1 cellular context compared by ENCODE assay signal in the genomic region with DNA sequence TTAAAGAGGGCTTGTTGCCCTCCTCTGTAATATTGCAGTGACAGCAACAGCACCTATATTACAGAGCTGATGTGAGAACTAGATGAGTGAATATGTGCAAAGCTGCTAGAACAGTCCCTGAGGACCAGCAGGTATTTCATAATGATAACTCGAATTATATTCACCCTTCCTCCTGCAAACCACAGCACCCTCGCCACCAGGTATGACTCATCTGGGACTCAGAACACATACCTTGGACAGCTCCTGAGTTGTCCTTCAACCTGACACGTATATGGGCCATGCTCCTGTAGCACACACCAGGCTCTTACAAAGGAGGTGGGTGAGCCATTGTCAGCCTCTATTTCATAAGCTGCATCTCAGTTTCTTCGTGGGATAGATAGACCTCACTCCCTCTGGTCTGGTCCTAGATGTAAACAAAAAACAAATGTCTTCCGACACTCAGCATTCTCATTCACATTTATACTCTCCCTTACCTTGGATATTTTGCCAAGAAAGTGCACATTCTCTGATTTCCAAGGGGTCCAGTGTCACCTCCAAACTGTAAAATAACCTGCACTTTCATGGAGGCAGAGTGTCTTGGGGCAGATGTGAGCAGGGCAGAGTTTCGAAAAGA.
TF ChIP-seq lines count a peak whose summit lies in the region.

No MANE protein-coding gene starts in this region.

TF ChIP-seq in K562, 482 proteins besides CTCF, POLR2A, EP300 and RAD21 (continued from another document):
- TF ChIP-seq PURB (CRISPR knock-in tag; IDR thresholded peaks at IDR 0.05; ENCODE audit: low read depth), result no peak
- TF ChIP-seq, protein P1, sequence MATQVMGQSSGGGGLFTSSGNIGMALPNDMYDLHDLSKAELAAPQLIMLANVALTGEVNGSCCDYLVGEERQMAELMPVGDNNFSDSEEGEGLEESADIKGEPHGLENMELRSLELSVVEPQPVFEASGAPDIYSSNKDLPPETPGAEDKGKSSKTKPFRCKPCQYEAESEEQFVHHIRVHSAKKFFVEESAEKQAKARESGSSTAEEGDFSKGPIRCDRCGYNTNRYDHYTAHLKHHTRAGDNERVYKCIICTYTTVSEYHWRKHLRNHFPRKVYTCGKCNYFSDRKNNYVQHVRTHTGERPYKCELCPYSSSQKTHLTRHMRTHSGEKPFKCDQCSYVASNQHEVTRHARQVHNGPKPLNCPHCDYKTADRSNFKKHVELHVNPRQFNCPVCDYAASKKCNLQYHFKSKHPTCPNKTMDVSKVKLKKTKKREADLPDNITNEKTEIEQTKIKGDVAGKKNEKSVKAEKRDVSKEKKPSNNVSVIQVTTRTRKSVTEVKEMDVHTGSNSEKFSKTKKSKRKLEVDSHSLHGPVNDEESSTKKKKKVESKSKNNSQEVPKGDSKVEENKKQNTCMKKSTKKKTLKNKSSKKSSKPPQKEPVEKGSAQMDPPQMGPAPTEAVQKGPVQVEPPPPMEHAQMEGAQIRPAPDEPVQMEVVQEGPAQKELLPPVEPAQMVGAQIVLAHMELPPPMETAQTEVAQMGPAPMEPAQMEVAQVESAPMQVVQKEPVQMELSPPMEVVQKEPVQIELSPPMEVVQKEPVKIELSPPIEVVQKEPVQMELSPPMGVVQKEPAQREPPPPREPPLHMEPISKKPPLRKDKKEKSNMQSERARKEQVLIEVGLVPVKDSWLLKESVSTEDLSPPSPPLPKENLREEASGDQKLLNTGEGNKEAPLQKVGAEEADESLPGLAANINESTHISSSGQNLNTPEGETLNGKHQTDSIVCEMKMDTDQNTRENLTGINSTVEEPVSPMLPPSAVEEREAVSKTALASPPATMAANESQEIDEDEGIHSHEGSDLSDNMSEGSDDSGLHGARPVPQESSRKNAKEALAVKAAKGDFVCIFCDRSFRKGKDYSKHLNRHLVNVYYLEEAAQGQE (CRISPR knock-in tag; IDR thresholded peaks at IDR 0.05; ENCODE audit: low read depth), result peak; percentile 89
- peak; percentile 89 for TF ChIP-seq MIER1 (IDR thresholded peaks at IDR 0.05; ENCODE audit: low read depth)
- TF ChIP-seq CREM (IDR thresholded peaks at IDR 0.05; ENCODE audit: low read depth), result 0 out of 2 replicates have a peak, but pooled peaks have one; percentile 38
